Comparison of ENCODE assay signal across 1 cellular context in the genomic region with DNA sequence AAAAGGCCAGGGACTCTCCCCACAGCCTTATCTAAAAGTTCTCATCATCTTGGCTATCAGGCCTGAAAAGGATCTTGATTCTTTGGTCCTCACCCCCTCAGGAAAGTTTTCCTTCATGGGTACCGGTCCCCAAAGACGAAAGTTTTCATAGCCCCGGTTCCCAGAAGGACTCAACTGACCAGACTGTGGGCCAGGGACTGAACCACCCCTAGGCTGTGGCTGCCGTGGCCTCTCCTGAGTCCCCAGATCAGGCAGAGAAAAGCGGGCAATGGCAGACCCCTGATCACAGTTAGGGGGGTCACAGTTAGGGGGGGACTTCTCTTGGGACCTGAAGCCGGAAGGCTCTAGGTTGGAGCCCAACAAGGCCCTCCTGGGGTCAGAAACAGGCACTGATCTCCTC.
TF ChIP-seq lines count a peak whose summit lies in the region.

No MANE protein-coding gene starts in this region.

TF ChIP-seq in HCT116, 20 proteins besides CTCF, POLR2A, EP300 and RAD21 (continued from another document):
- no peak for TF ChIP-seq ELF1 (IDR thresholded peaks at IDR 0.05; ENCODE audit: borderline replicate concordance, low read depth)
- no peak for TF ChIP-seq CBX3 (IDR thresholded peaks at IDR 0.05; ENCODE audit: low read depth)
- no peak for TF ChIP-seq ZBTB33 (IDR thresholded peaks at IDR 0.05; ENCODE audit: extremely low read depth, insufficient replicate concordance, low read length)
